ENCODE assay signal across 11 cellular contexts in genomic region chr13:97977982-97978381, GRCh38. TPM values are rescaled to one million over a fixed set of nuclear protein-coding genes. Genes with fewer than 3 reads are reported as not detected.
A peak's percentile ranks its signal among the peaks of the same experiment; 100 is the strongest.
DNase-seq lines count a peak whose midpoint lies in the region; ATAC-seq, FAIRE-seq and TF ChIP-seq lines count a peak whose summit lies in the region.
"Had no signal": no experiment of that assay in that cellular context is flagged by ENCODE, and none has a peak within 500 bp of the region (broad histone marks: within the 10 kb centered on the region; RNA-seq: fewer than 3 reads in every experiment).

No MANE protein-coding gene starts in this region.

- peak; percentile 50 for FAIRE-seq in H54 (lab: Jason Lieb, UNC)

- no peak for TF ChIP-seq CTCF in A673 (conservative IDR thresholded peaks at IDR 0.05; ENCODE audit: low read depth, low read length)

- ATAC-seq in HG03565 (IDR thresholded peaks at IDR 0.05; ENCODE audit: unreplicated experiment) (no peak), Right ventricle myocardium inferior (no peak), GM19328 (IDR thresholded peaks at IDR 0.05; ENCODE audit: unreplicated experiment) (no peak)

- H3K9me3 ChIP-seq in A673 (ENCODE audit: low read depth, low read length, poor library complexity, severe bottlenecking), result no peaks in the 10 kb centered on the region

- intact Hi-C loops in A673 (cut with micrococcal nuclease; ENCODE audit: unreplicated experiment), result loop anchor here (2.0 kb wide), 2 partner anchors 31 to 121 kb away; no protein-coding TSS in a partner anchor
- intact Hi-C loops in Right ventricle myocardium inferior (cut with DNase I), result loop anchor here (2.0 kb wide), 1 partner anchor 123 kb away; no protein-coding TSS in a partner anchor

- peaks cover 52% of the 10 kb centered on the region for H3K4me1 Mint-ChIP-seq in activated naive CD8-positive, alpha-beta T cell (ENCODE audit: low read depth)
- H3K4me1 Mint-ChIP-seq in immature natural killer cell, result peaks cover 17 to 48% of the 10 kb centered on the region in 2 donors

- no peak for TF ChIP-seq POLR2A in H54 (IDR thresholded peaks at IDR 0.05; ENCODE audit: low read depth, low read length)

- no peaks in the 10 kb centered on the region for H3K9me3 Mint-ChIP-seq in activated naive CD8-positive, alpha-beta T cell (ENCODE audit: low read depth)
- H3K9me3 Mint-ChIP-seq in immature natural killer cell, result no peaks in the 10 kb centered on the region

- H3K36me3 Mint-ChIP-seq in activated naive CD8-positive, alpha-beta T cell, result peaks cover 5% of the 10 kb centered on the region
- peaks cover 0 to 3% (median 2%) of the 10 kb centered on the region in 3 donors for H3K36me3 Mint-ChIP-seq in immature natural killer cell

- H3K4me3 ChIP-seq in A673 (ENCODE audit: low read depth, low read length, poor library complexity, severe bottlenecking), result peak overlapping the region; percentile 69

- CTCF ChIA-PET in A673 (lab: Charles Lee), result no interaction called here

- no peaks in the 10 kb centered on the region for H3K27me3 ChIP-seq in A673 (replicated peaks; ENCODE audit: insufficient read depth, low read depth, low read length, poor library complexity)

- H3K27me3 Mint-ChIP-seq in activated naive CD8-positive, alpha-beta T cell, result no peaks in the 10 kb centered on the region
- peaks cover 2 to 13% (median 2%) of the 10 kb centered on the region in 3 donors for H3K27me3 Mint-ChIP-seq in immature natural killer cell (ENCODE audit: low read depth in 3 of 3)

- DNase-seq in A673 (ENCODE audit: low spot score) (no peak), H54 (ENCODE audit: insufficient read length, low spot score) (no peak), immature natural killer cell (no peak), SKM-1 treated with dmso at 0.1 percent for 144 hours (lab: John Stamatoyannopoulos, UW; ENCODE audit: unreplicated experiment) (no peak), Right ventricle myocardium inferior (ENCODE audit: missing footprints) (no peak)
- DNase-seq: activated CD4-positive, CD25-positive, alpha-beta regulatory T cell; GF-D8; NCI-H1092 had no signal

- H3K27ac Mint-ChIP-seq in activated naive CD8-positive, alpha-beta T cell, result no peak overlapping the region
- H3K27ac Mint-ChIP-seq in immature natural killer cell, result peak overlapping the region in 2 of 6 donors; percentile 40 to 85

- H3K27ac ChIP-seq in A673 (ENCODE audit: low read depth, low read length, poor library complexity, severe bottlenecking), result peak overlapping the region; percentile 94

- peaks cover 37% of the 10 kb centered on the region for H3K36me3 ChIP-seq in A673 (ENCODE audit: insufficient read depth, low read length, poor library complexity, severe bottlenecking)

- POLR2A ChIA-PET in A673 (lab: Charles Lee; ENCODE audit: low non-redundant PET), result no interaction called here

- H3K4me3 Mint-ChIP-seq in activated naive CD8-positive, alpha-beta T cell, result peak overlapping the region; percentile 97
- peak overlapping the region in 4 of 5 donors; percentile 86 to 98 (median 89) for H3K4me3 Mint-ChIP-seq in immature natural killer cell

- BruUV-seq in A673 (replicated peaks; lab: Mats Ljungman, UMichigan), result no TSS peak

- peaks cover 31% of the 10 kb centered on the region for H3K4me1 ChIP-seq in A673 (ENCODE audit: insufficient read depth, low read length, poor library complexity, severe bottlenecking)

RNA-seq across cellular contexts. Expression of gene IPO5, which starts 24.5 kb away (rescaled TPM):
- total RNA-seq in A673 (2021) (573 and 626 TPM in 2 replicates), Right ventricle myocardium inferior (94.0 TPM)
- polyA plus RNA-seq in immature natural killer cell, result 10 to 100 TPM; 13.3 to 29.8 (median 25.6) TPM
